ENCODE assay signal across 17 cellular contexts in the genomic region with DNA sequence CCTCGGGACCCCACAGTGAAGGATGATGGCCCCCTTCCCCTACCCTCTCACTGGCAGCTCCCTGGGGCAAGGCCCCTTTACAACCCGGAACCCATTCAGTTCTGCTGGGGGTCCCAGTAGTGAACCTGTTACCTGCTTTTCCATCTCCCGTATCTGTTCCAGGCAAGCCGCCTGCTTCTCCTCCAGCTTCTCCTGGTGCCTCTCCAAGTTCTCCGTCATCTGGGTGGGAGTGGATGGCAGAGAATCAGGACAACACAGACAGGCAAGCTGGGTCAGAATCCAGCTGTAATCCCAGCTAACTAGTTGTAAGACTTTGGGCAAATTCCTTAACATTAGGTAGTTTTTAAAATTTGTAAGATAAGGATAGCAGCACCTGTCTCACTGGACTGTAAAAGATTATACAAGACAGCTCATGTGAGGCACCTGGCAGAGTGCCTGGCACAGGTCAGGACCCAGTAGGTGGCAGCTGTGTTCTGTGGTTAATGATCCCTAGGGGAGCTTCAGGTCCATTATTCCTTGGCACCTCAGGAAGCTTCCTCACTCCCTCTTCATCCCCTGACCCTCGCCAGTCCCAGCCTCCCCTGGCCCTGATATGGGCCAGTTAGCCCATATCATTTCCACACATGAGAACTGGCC. TPM values are rescaled to one million over a fixed set of nuclear protein-coding genes. Genes with fewer than 3 reads are reported as not detected.
DNase-seq lines count a peak whose midpoint lies in the region; ATAC-seq, FAIRE-seq and TF ChIP-seq lines count a peak whose summit lies in the region.
"Had no signal": no experiment of that assay in that cellular context is flagged by ENCODE, and none has a peak within 500 bp of the region (broad histone marks: within the 10 kb centered on the region; RNA-seq: fewer than 3 reads in every experiment).

No MANE protein-coding gene starts in this region.

- DNase-seq in Right ventricle myocardium inferior (ENCODE audit: missing footprints) (peak; percentile 66), cardiac septum (ENCODE audit: low spot score) (no peak), Peyer's patch (peak in 2 of 3 donors; percentile 76 to 77), kidney glomerular epithelial cell (lab: John Stamatoyannopoulos, UW) (peak; percentile 65), urothelium cell line (ENCODE audit: low spot score) (peak; percentile 23), trophoblast cell (no peak), aorta (no peak)
- no peak for DNase-seq in activated CD8-positive, alpha-beta T cell treated with anti-CD3 and anti-CD28 coated beads for 36 hours
- DNase-seq: activated CD8-positive, alpha-beta T cell treated with anti-CD3 and anti-CD28 coated beads, Interleukin-2, amount 10 ng/mL, durations not matched to agents 7 days and 5 days; foreskin melanocyte; kidney; MV-4-11; T-cell had no signal

- no peak overlapping the region for H3K14ac ChIP-seq in trophoblast cell (ENCODE audit: low read length)

- H3K4ac ChIP-seq in trophoblast cell (ENCODE audit: low read depth, low read length), result no peak overlapping the region

- H4K12ac ChIP-seq in trophoblast cell (ENCODE audit: low read depth, low read length), result no peak overlapping the region

- no peak overlapping the region for H2BK12ac ChIP-seq in trophoblast cell (ENCODE audit: low read length)

- H3K9me3 Mint-ChIP-seq in activated CD8-positive, alpha-beta T cell treated with anti-CD3 and anti-CD28 coated beads for 36 hours, result no peaks in the 10 kb centered on the region
- H3K9me3 Mint-ChIP-seq: activated naive CD4-positive, alpha-beta T cell treated with anti-CD3 and anti-CD28 coated beads, Interleukin-2, amount 50 U/mL, for 24 hours; T-cell had no signal

- intact Hi-C loops in Right ventricle myocardium inferior (cut with DNase I) (no loop called here), cardiac septum (cut with DNase I) (loop anchor here (5.0 kb wide), 1 partner anchor 118 kb away; the partner anchor contains the start of gene IVD), aorta (cut with DNase I) (no loop called here)
- intact Hi-C loops in activated CD8-positive, alpha-beta T cell treated with anti-CD3 and anti-CD28 coated beads for 36 hours (cut with micrococcal nuclease), result no loop called here

- no peak overlapping the region for H3K4me3 Mint-ChIP-seq in activated CD8-positive, alpha-beta T cell treated with anti-CD3 and anti-CD28 coated beads for 36 hours
- H3K4me3 Mint-ChIP-seq: activated CD8-positive, alpha-beta T cell treated with anti-CD3 and anti-CD28 coated beads, Interleukin-2, amount 10 ng/mL, durations not matched to agents 7 days and 5 days; activated naive CD4-positive, alpha-beta T cell treated with anti-CD3 and anti-CD28 coated beads, Interleukin-2, amount 50 U/mL, for 24 hours; T-cell had no signal

- H2BK120ac ChIP-seq in trophoblast cell (ENCODE audit: insufficient read depth, low read length, poor library complexity), result no peak overlapping the region

- no peak overlapping the region for H2BK5ac ChIP-seq in trophoblast cell (ENCODE audit: low read depth, low read length, poor library complexity)

- H3K4me1 Mint-ChIP-seq in activated CD8-positive, alpha-beta T cell treated with anti-CD3 and anti-CD28 coated beads for 36 hours (ENCODE audit: low read depth), result no peaks in the 10 kb centered on the region
- H3K4me1 Mint-ChIP-seq: T-cell had no signal

- H3K18ac ChIP-seq in trophoblast cell (ENCODE audit: low read length), result no peak overlapping the region

- peaks cover 6% of the 10 kb centered on the region for H3K79me1 ChIP-seq in trophoblast cell (ENCODE audit: low read length)

- no peak overlapping the region for H3K23ac ChIP-seq in trophoblast cell (ENCODE audit: low read length)

- H3K27me3 ChIP-seq in Peyer's patch (no peaks in the 10 kb centered on the region), trophoblast cell (ENCODE audit: insufficient read depth, low read length) (peaks cover 18% of the 10 kb centered on the region), aorta (ENCODE audit: control insufficient read depth in 1 of 2, insufficient read depth in 2 of 2, low read length in 1 of 2) (no peaks in the 10 kb centered on the region)
- H3K27me3 ChIP-seq: neutrophil had no signal

- H3K79me2 ChIP-seq in trophoblast cell (ENCODE audit: control insufficient read depth, insufficient read depth, low read length, poor library complexity), result no peaks in the 10 kb centered on the region

- CTCF ChIA-PET in activated CD8-positive, alpha-beta T cell treated with anti-CD3 and anti-CD28 coated beads for 36 hours (lab: Charles Lee), result interaction anchor here (0.8 to 4.6 kb wide), 6 partner anchors 10 to 49 kb away, joined by 5 to 40 read pairs (median 9); partner anchors contain the start of gene PLCB2

- POLR2A ChIA-PET in activated CD8-positive, alpha-beta T cell treated with anti-CD3 and anti-CD28 coated beads for 36 hours (lab: Charles Lee), result interaction anchor here (1.1 to 1.4 kb wide), 2 partner anchors 10 to 19 kb away, joined by 4 to 8 read pairs; partner anchors contain the start of gene PLCB2

- no peak overlapping the region for H3K9ac ChIP-seq in trophoblast cell (ENCODE audit: low read length)

- H4K8ac ChIP-seq in trophoblast cell (ENCODE audit: low read depth, low read length), result no peak overlapping the region

- H4K91ac ChIP-seq in trophoblast cell (ENCODE audit: low read depth, low read length), result no peak overlapping the region

- no peak overlapping the region for H3K4me3 ChIP-seq in Peyer's patch
- H3K4me3 ChIP-seq in trophoblast cell (ENCODE audit: low read depth, low read length), result no peak overlapping the region
- no peak overlapping the region for H3K4me3 ChIP-seq in aorta (ENCODE audit: low read length in 2 of 2)

- WGBS in trophoblast cell (ENCODE audit: extremely low coverage, insufficient coverage, insufficient read length), result no CpG with 5 or more reads among the region's 6 CpGs
- 74 to 84% methylated on average over 6 of the region's 6 CpGs for WGBS in aorta, 2 donors

- no peak overlapping the region for H3K27ac Mint-ChIP-seq in activated CD8-positive, alpha-beta T cell treated with anti-CD3 and anti-CD28 coated beads for 36 hours
- H3K27ac Mint-ChIP-seq: activated CD8-positive, alpha-beta T cell treated with anti-CD3 and anti-CD28 coated beads, Interleukin-2, amount 10 ng/mL, durations not matched to agents 7 days and 5 days; activated naive CD4-positive, alpha-beta T cell treated with anti-CD3 and anti-CD28 coated beads, Interleukin-2, amount 50 U/mL, for 24 hours had no signal

- no peaks in the 10 kb centered on the region for H3K36me3 ChIP-seq in Peyer's patch
- H3K36me3 ChIP-seq in trophoblast cell (ENCODE audit: control insufficient read depth in 1 of 2, insufficient read depth in 2 of 2, low read length in 2 of 2), result no peaks in the 10 kb centered on the region
- no peaks in the 10 kb centered on the region for H3K36me3 ChIP-seq in aorta (ENCODE audit: control insufficient read depth in 1 of 2, insufficient read depth in 2 of 2, low read length in 1 of 2)

- H3K4me2 ChIP-seq in trophoblast cell (ENCODE audit: low read length), result no peak overlapping the region

- no peaks in the 10 kb centered on the region for H3K9me3 ChIP-seq in Peyer's patch
- H3K9me3 ChIP-seq in trophoblast cell (ENCODE audit: insufficient read depth, low read depth, low read length), result peaks cover 2% of the 10 kb centered on the region
- H3K9me3 ChIP-seq in aorta (ENCODE audit: control insufficient read depth, low read length), result no peaks in the 10 kb centered on the region
- H3K9me3 ChIP-seq: neutrophil had no signal

- H2AK5ac ChIP-seq in trophoblast cell (ENCODE audit: low read length), result no peak overlapping the region

- no peak for FAIRE-seq in urothelium cell line (lab: Jason Lieb, UNC)
- FAIRE-seq: kidney had no signal

- peaks cover 1% of the 10 kb centered on the region for H3K36me3 Mint-ChIP-seq in activated CD8-positive, alpha-beta T cell treated with anti-CD3 and anti-CD28 coated beads for 36 hours (ENCODE audit: low read depth)

- H3K4me1 ChIP-seq in Peyer's patch (peaks cover 0 to 13% (median 0%) of the 10 kb centered on the region in 4 donors), trophoblast cell (ENCODE audit: control insufficient read depth in 1 of 2, insufficient read depth in 2 of 2, low read length in 2 of 2) (peaks cover 22 to 25% of the 10 kb centered on the region in 2 experiments), aorta (ENCODE audit: control insufficient read depth in 1 of 2, insufficient read depth in 2 of 2, low read length in 2 of 2) (no peaks in the 10 kb centered on the region)

- no peak overlapping the region for H3K27ac ChIP-seq in Peyer's patch
- no peak overlapping the region for H3K27ac ChIP-seq in trophoblast cell (ENCODE audit: low read depth, low read length)
- H3K27ac ChIP-seq in aorta (ENCODE audit: low read depth in 1 of 2, low read length in 2 of 2), result no peak overlapping the region
- H3K27ac ChIP-seq: HL-60, neutrophil had no signal

- ATAC-seq in Right ventricle myocardium inferior (no peak), aorta (ENCODE audit: low FRiP score) (no peak)
- no peak for ATAC-seq in activated CD8-positive, alpha-beta T cell treated with anti-CD3 and anti-CD28 coated beads for 36 hours
- ATAC-seq: activated CD8-positive, alpha-beta T cell treated with anti-CD3 and anti-CD28 coated beads, Interleukin-2, amount 10 ng/mL, durations not matched to agents 7 days and 5 days; T-cell had no signal

- H2AFZ ChIP-seq in trophoblast cell (ENCODE audit: insufficient read depth, low read length, poor library complexity), result no peak overlapping the region

- peaks cover under 1% of the 10 kb centered on the region for H3K27me3 Mint-ChIP-seq in activated CD8-positive, alpha-beta T cell treated with anti-CD3 and anti-CD28 coated beads for 36 hours
- H3K27me3 Mint-ChIP-seq: activated naive CD4-positive, alpha-beta T cell treated with anti-CD3 and anti-CD28 coated beads, Interleukin-2, amount 50 U/mL, for 24 hours; T-cell had no signal

- peak in 3 of 6 experiments; percentile 37 to 45 (median 39) for TF ChIP-seq CTCF in Peyer's patch (IDR thresholded peaks at IDR 0.05)
- TF ChIP-seq CTCF in activated CD8-positive, alpha-beta T cell treated with anti-CD3 and anti-CD28 coated beads for 36 hours (IDR thresholded peaks at IDR 0.05), result no peak

- no peak for TF ChIP-seq POLR2A in Peyer's patch (IDR thresholded peaks at IDR 0.05)

RNA-seq across cellular contexts. Expression of gene ANKRD63, which starts 6.4 kb away (rescaled TPM):
- total RNA-seq in Right ventricle myocardium inferior (0.92 TPM), cardiac septum (not detected), Peyer's patch (not detected), aorta (not detected)
- 0.15 and 0.21 TPM in 2 replicates for polyA plus RNA-seq in trophoblast cell (2013)
- polyA plus RNA-seq in aorta, result not detected
- total RNA-seq in activated CD8-positive, alpha-beta T cell treated with anti-CD3 and anti-CD28 coated beads for 36 hours, result not detected
- total RNA-seq: dermis microvascular lymphatic vessel endothelial cell, kidney had no signal

RNA-seq across cellular contexts. Expression of gene PLCB2, which starts 18.5 kb away (rescaled TPM):
- 8.2 TPM for total RNA-seq in Right ventricle myocardium inferior
- total RNA-seq in cardiac septum, result 4.6 TPM
- total RNA-seq in Peyer's patch, result 100 to 1,000 TPM in 1 of 4 donors, 10 to 100 TPM in 3; 12.3 to 101 (median 15.7) TPM
- polyA plus RNA-seq in trophoblast cell (2013), result 1.1 and 1.5 TPM in 2 replicates
- total RNA-seq in aorta, result 10 to 100 TPM; 23.6 to 55.8 TPM
- polyA plus RNA-seq in aorta, result 1 to 10 TPM; 5.8 to 7.2 TPM
- total RNA-seq in activated CD8-positive, alpha-beta T cell treated with anti-CD3 and anti-CD28 coated beads for 36 hours, result 10 to 100 TPM; 44.6 to 58.8 TPM
- total RNA-seq: dermis microvascular lymphatic vessel endothelial cell had no signal

RNA-seq across cellular contexts. Expression of gene INAFM2, which starts 34.2 kb away (rescaled TPM):
- 55.6 TPM for total RNA-seq in Right ventricle myocardium inferior
- 40.0 TPM for total RNA-seq in cardiac septum
- 10 to 100 TPM in 1 of 4 donors, 1 to 10 TPM in 3; 6.2 to 10.7 (median 8.9) TPM for total RNA-seq in Peyer's patch
- 35.8 and 37.5 TPM in 2 replicates for polyA plus RNA-seq in trophoblast cell (2013)
- total RNA-seq in aorta, result 10 to 100 TPM; 59.4 to 70.0 TPM
- 10 to 100 TPM; 26.0 to 53.6 TPM for polyA plus RNA-seq in aorta
- 10 to 100 TPM; 15.0 to 16.9 TPM for total RNA-seq in activated CD8-positive, alpha-beta T cell treated with anti-CD3 and anti-CD28 coated beads for 36 hours

RNA-seq across cellular contexts. Expression of gene PAK6, which starts 50.4 kb away (rescaled TPM):
- 10.1 TPM for total RNA-seq in Right ventricle myocardium inferior
- 2.6 TPM for total RNA-seq in cardiac septum
- total RNA-seq in Peyer's patch, result 1 to 10 TPM in 2 of 4 donors, not detected in 2; 3.3 to 4.7 TPM
- 8.4 and 8.5 TPM in 2 replicates for polyA plus RNA-seq in trophoblast cell (2013)
- total RNA-seq in aorta, result under 1 TPM; 0.81 to 0.91 TPM
- not detected for polyA plus RNA-seq in aorta
- under 1 TPM; 0.67 to 0.83 TPM for total RNA-seq in activated CD8-positive, alpha-beta T cell treated with anti-CD3 and anti-CD28 coated beads for 36 hours
- total RNA-seq: dermis microvascular lymphatic vessel endothelial cell had no signal

RNA-seq across cellular contexts. Expression of gene CCDC9B, which starts 51.5 kb away (rescaled TPM):
- 162 TPM for total RNA-seq in Right ventricle myocardium inferior
- 178 TPM for total RNA-seq in cardiac septum
- 10 to 100 TPM; 14.4 to 55.6 (median 37.7) TPM for total RNA-seq in Peyer's patch
- polyA plus RNA-seq in trophoblast cell (2013), result 0.15 and 0.31 TPM in 2 replicates
- total RNA-seq in aorta, result 10 to 100 TPM; 59.6 to 66.6 TPM
- polyA plus RNA-seq in aorta, result 10 to 100 TPM; 16.2 to 44.2 TPM
- 1 to 10 TPM; 1.4 to 2.3 TPM for total RNA-seq in activated CD8-positive, alpha-beta T cell treated with anti-CD3 and anti-CD28 coated beads for 36 hours

Comparison
In these comparisons a context has a peak if more than half of its experiments do, and no peak if none do; other contexts are left out.
1. DNase-seq: peak in Right ventricle myocardium inferior (single experiment), Peyer's patch (2 of 3), kidney glomerular epithelial cell (single experiment) and urothelium cell line (single experiment); none in cardiac septum (single experiment), trophoblast cell (0 of 2), aorta (0 of 2) and activated CD8-positive, alpha-beta T cell treated with anti-CD3 and anti-CD28 coated beads for 36 hours (single experiment).